In the genomic region with DNA sequence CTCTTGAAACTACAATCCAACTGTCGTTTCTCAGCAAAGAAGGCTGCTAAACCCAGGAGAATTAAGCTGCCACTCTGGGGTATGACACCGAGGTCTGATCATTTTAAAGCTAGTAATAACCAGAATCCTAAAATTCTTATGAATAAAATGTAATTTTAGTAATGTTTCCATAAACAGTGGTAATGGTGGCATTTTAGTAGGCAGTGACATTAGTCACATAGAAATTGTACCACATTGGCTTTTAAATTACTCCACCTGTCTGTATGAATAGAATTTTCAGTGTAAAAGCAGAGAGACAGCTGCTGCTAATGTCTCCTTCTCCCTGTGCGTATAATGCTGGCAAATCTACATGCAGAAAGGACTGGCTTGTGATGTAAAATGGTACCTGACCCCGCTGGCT, we compare ENCODE assay signal across 20 cellular contexts.
"Had no signal": no experiment of that assay in that cellular context is flagged by ENCODE, and none has a peak within 500 bp of the region (broad histone marks: within the 10 kb centered on the region; RNA-seq: fewer than 3 reads in every experiment).

No MANE protein-coding gene starts in this region.

- H3K9me3 Mint-ChIP-seq: stimulated activated naive CD8-positive, alpha-beta T cell treated with anti-CD3 and anti-CD28 coated beads, Interleukin-15, Interleukin-2, amounts not matched to agents 100 ng/mL and 50 ng/mL, for 24 hours had no signal

- H3K4me3 ChIP-seq: coronary artery, gastrocnemius medialis, heart left ventricle, left lung, ovary, psoas muscle had no signal

- H3K27me3 Mint-ChIP-seq: stimulated activated naive CD8-positive, alpha-beta T cell treated with anti-CD3 and anti-CD28 coated beads, Interleukin-15, Interleukin-2, amounts not matched to agents 100 ng/mL and 50 ng/mL, for 24 hours had no signal

- H3K27ac Mint-ChIP-seq: stimulated activated naive CD8-positive, alpha-beta T cell treated with anti-CD3 and anti-CD28 coated beads, Interleukin-15, Interleukin-2, amounts not matched to agents 100 ng/mL and 50 ng/mL, for 24 hours had no signal

- ATAC-seq: gastrocnemius medialis, heart left ventricle, left lung, psoas muscle, right cardiac atrium had no signal

- H3K4me1 ChIP-seq: gastrocnemius medialis, psoas muscle had no signal

- DNase-seq: activated CD4-positive, alpha-beta T cell treated with anti-CD3 and anti-CD28 coated beads, Interleukin-2, amount 50 U/mL, for 1 hour; activated CD4-positive, CD25-positive, alpha-beta regulatory T cell treated with anti-CD3 and anti-CD28 coated beads, Interleukin-2, amount 50 U/mL, for 72 hours; activated CD8-positive, alpha-beta memory T cell treated with anti-CD3 and anti-CD28 coated beads for 24 hours; activated CD8-positive, alpha-beta memory T cell treated with anti-CD3 and anti-CD28 coated beads, Interleukin-2, amount 50 U/mL, for 48 hours; activated effector memory CD4-positive, alpha-beta T cell treated with Interleukin-2 at 50 U/mL for 16 hours; activated naive CD4-positive, alpha-beta T cell treated with anti-CD3 and anti-CD28 coated beads, Interleukin-2, amount 50 U/mL, for 16 hours; activated T-cell treated with anti-CD3 and anti-CD28 coated beads, Interleukin-2, amount 50 U/mL, for 48 hours; aorta; gastrocnemius medialis; heart left ventricle; kidney; left lung; mammary epithelial cell; ovary; psoas muscle; right cardiac atrium; T-helper 9 cell; trophoblast cell had no signal

- H3K9me3 ChIP-seq: gastrocnemius medialis, heart left ventricle, left lung, ovary, psoas muscle had no signal

- H3K27me3 ChIP-seq: gastrocnemius medialis, heart left ventricle, left lung, ovary had no signal

- H3K27ac ChIP-seq: coronary artery, gastrocnemius medialis, left lung, ovary, psoas muscle had no signal

- H3K4me3 Mint-ChIP-seq: stimulated activated naive CD8-positive, alpha-beta T cell treated with anti-CD3 and anti-CD28 coated beads, Interleukin-15, Interleukin-2, amounts not matched to agents 100 ng/mL and 50 ng/mL, for 24 hours had no signal

- H3K36me3 ChIP-seq: gastrocnemius medialis, heart left ventricle, left lung, ovary had no signal
